In genomic region chr11:114307524-114308203, GRCh38 we compare ENCODE assay signal across 8 cellular contexts. TPM values are rescaled to one million over a fixed set of nuclear protein-coding genes. Genes with fewer than 3 reads are reported as not detected.
DNase-seq lines count a peak whose midpoint lies in the region; ATAC-seq and TF ChIP-seq lines count a peak whose summit lies in the region.

No MANE protein-coding gene starts in this region.

- no peaks in the 10 kb centered on the region for H3K9me2 ChIP-seq in hepatocyte (replicated peaks; ENCODE audit: insufficient read depth)

- DNase-seq in H4 (ENCODE audit: low spot score) (peak; percentile 85), astrocyte of the hippocampus (ENCODE audit: low read depth, low spot score) (peak; percentile 60), hepatocyte (ENCODE audit: low spot score) (peak; percentile 17), stomach (peak; percentile 60), GM13976 (ENCODE audit: low spot score) (no peak)
- no peak for DNase-seq in stimulated activated CD4-positive, alpha-beta T cell treated with anti-CD3 and anti-CD28 coated beads, Interleukin-4, amount 100 ng/mL, for 24 hours

- in situ Hi-C loops in GM13976 (cut with MboI; ENCODE audit: low sequenced_read_pairs, unreplicated experiment), result no loop called here

- peak; percentile 55 for TF ChIP-seq EP300 in stomach (IDR thresholded peaks at IDR 0.05)

- H2AFZ ChIP-seq in hepatocyte, result no peak overlapping the region

- H3K9me3 ChIP-seq in hepatocyte (ENCODE audit: low read depth) (no peaks in the 10 kb centered on the region), stomach (no peaks in the 10 kb centered on the region)

- H3K4me3 ChIP-seq in hepatocyte (no peak overlapping the region), stomach (peak overlapping the region in 2 of 4 donors; percentile 8 to 23)

- no peak for TF ChIP-seq CTCF in hepatocyte (IDR thresholded peaks at IDR 0.05; ENCODE audit: poor library complexity)
- no peak for TF ChIP-seq CTCF in stomach (IDR thresholded peaks at IDR 0.05)
- no peak for TF ChIP-seq CTCF in GM13976 (IDR thresholded peaks at IDR 0.05; ENCODE audit: borderline replicate concordance, control extremely low read depth, extremely low read depth, insufficient read depth, missing control alignments)

- H3K79me2 ChIP-seq in hepatocyte, result no peaks in the 10 kb centered on the region

- H3K27ac ChIP-seq in hepatocyte (no peak overlapping the region), stomach (peak overlapping the region; percentile 59 to 76 (median 63))

- ATAC-seq in HG02981 (IDR thresholded peaks at IDR 0.05; ENCODE audit: unreplicated experiment) (no peak), GM18858 (IDR thresholded peaks at IDR 0.05; ENCODE audit: unreplicated experiment) (no peak)

- no peaks in the 10 kb centered on the region for H4K20me1 ChIP-seq in hepatocyte (ENCODE audit: insufficient read depth, poor library complexity, severe bottlenecking)

- H3K36me3 ChIP-seq in hepatocyte (replicated peaks; ENCODE audit: insufficient read depth, low read depth) (no peaks in the 10 kb centered on the region), stomach (peaks cover 5 to 32% (median 13%) of the 10 kb centered on the region in 4 donors)

- intact Hi-C loops in stomach (cut with DNase I; ENCODE audit: low total_unique reads), result no loop called here

- WGBS in hepatocyte (ENCODE audit: low lambda C conversion rate, missing lambda C conversion rate), result 62% methylated on average over 9 of the region's 9 CpGs
- 23 to 36% (median 32%) methylated on average over 9 of the region's 9 CpGs for WGBS in stomach, 5 donors

- no peak for TF ChIP-seq POLR2A in stomach (IDR thresholded peaks at IDR 0.05)

- no peaks in the 10 kb centered on the region for H3K4me1 ChIP-seq in hepatocyte (ENCODE audit: insufficient read depth)
- H3K4me1 ChIP-seq in stomach, result peaks cover 0 to 31% (median 19%) of the 10 kb centered on the region in 4 donors

- H3K27me3 ChIP-seq in hepatocyte (peaks cover 8% of the 10 kb centered on the region), stomach (no peaks in the 10 kb centered on the region)

- no peak overlapping the region for H3K4me2 ChIP-seq in hepatocyte

RNA-seq across cellular contexts. Expression of gene NNMT, which starts 11.5 kb away (rescaled TPM):
- total RNA-seq in H4 (2014; rRNA removed; shearing (Covaris generic)), result 895 and 907 TPM in 2 replicates
- total RNA-seq in hepatocyte, result 115 and 150 TPM in 2 replicates
- 366 and 385 TPM in 2 replicates for polyA plus RNA-seq in hepatocyte
- 100 to 1,000 TPM in 3 of 5 donors, 10 to 100 TPM in 2; 35.1 to 442 (median 250) TPM for total RNA-seq in stomach
- 100 to 1,000 TPM; 197 to 451 (median 373) TPM for polyA plus RNA-seq in stomach

Comparison
In these comparisons a context has a peak if more than half of its experiments do, and no peak if none do; other contexts are left out.
1. DNase-seq: peak in H4 (single experiment), astrocyte of the hippocampus (single experiment), hepatocyte (single experiment) and stomach (single experiment); none in stimulated activated CD4-positive, alpha-beta T cell treated with anti-CD3 and anti-CD28 coated beads, Interleukin-4, amount 100 ng/mL, for 24 hours (single experiment) and GM13976 (single experiment).